8 cellular contexts compared by ENCODE assay signal in genomic region chr2:97645700-97646629, GRCh38. TPM values are rescaled to one million over a fixed set of nuclear protein-coding genes. Genes with fewer than 3 reads are reported as not detected.
A peak's percentile ranks its signal among the peaks of the same experiment; 100 is the strongest.
DNase-seq lines count a peak whose midpoint lies in the region; ATAC-seq lines count a peak whose summit lies in the region.

Gene COX5B (plus strand): TSS chr2:97646062. CDS start chr2:97646087, 25 bp downstream.

- peaks cover 27% of the 10 kb centered on the region for H3K36me3 Mint-ChIP-seq in activated CD8-positive, alpha-beta memory T cell treated with anti-CD3 and anti-CD28 coated beads, Interleukin-2, amount 10 ng/mL, durations not matched to agents 7 days and 5 days

- H3K4me1 Mint-ChIP-seq in activated CD8-positive, alpha-beta memory T cell treated with anti-CD3 and anti-CD28 coated beads, Interleukin-2, amount 10 ng/mL, durations not matched to agents 7 days and 5 days = peaks cover 27% of the 10 kb centered on the region

- peak within 1 kb of the TSS; percentile 92 for H3K56ac ChIP-seq in mesendoderm (ENCODE audit: low read length)

- H2BK15ac ChIP-seq in mesendoderm (replicated peaks; ENCODE audit: low read depth) = no peak within 1 kb of the TSS

- H3K4me1 ChIP-seq in NT2/D1 (ENCODE audit: insufficient read depth, insufficient read length) = no peaks in the 10 kb centered on the region
- no peaks in the 10 kb centered on the region for H3K4me1 ChIP-seq in endocrine pancreas (ENCODE audit: control insufficient read depth, insufficient read depth, low read length)
- H3K4me1 ChIP-seq in mesendoderm (ENCODE audit: control insufficient read depth, low read depth, low read length) = peaks cover 2% of the 10 kb centered on the region

- H3K4ac ChIP-seq in mesendoderm (ENCODE audit: low read depth, low read length) = peak within 1 kb of the TSS; percentile 77

- peak within 1 kb of the TSS; percentile 10 for H4K5ac ChIP-seq in mesendoderm (ENCODE audit: low read length)

- CTCF ChIA-PET in activated CD8-positive, alpha-beta memory T cell treated with anti-CD3 and anti-CD28 coated beads, Interleukin-2, amount 10 ng/mL, durations not matched to agents 7 days and 5 days (lab: Charles Lee) = interaction anchor here (0.7 to 9.9 kb wide), 8 partner anchors 17 to 122 kb away, joined by 3 to 102 read pairs (median 6); partner anchors contain the start of genes ACTR1B, ANKRD36B and ZAP70

- peak within 1 kb of the TSS; percentile 57 for H4K8ac ChIP-seq in mesendoderm (ENCODE audit: low read depth, low read length)

- no peaks in the 10 kb centered on the region for H3K9me3 Mint-ChIP-seq in activated CD8-positive, alpha-beta memory T cell treated with anti-CD3 and anti-CD28 coated beads, Interleukin-2, amount 10 ng/mL, durations not matched to agents 7 days and 5 days (ENCODE audit: low read depth)

- no CpG with 5 or more reads among the region's 63 CpGs for WGBS in mesendoderm (ENCODE audit: extremely low coverage, insufficient coverage, low lambda C conversion rate)

- peak within 1 kb of the TSS; percentile 77 for H3K4me3 Mint-ChIP-seq in activated CD8-positive, alpha-beta memory T cell treated with anti-CD3 and anti-CD28 coated beads, Interleukin-2, amount 10 ng/mL, durations not matched to agents 7 days and 5 days

- H3K23ac ChIP-seq in mesendoderm (ENCODE audit: low read length) = peak within 1 kb of the TSS; percentile 48

- H3K27me3 ChIP-seq in NT2/D1 (ENCODE audit: insufficient read depth, insufficient read length) = no peaks in the 10 kb centered on the region
- H3K27me3 ChIP-seq in endocrine pancreas (ENCODE audit: control insufficient read depth, insufficient read depth, low read length) = no peaks in the 10 kb centered on the region
- H3K27me3 ChIP-seq in mesendoderm (ENCODE audit: insufficient read depth, low read length, poor library complexity) = no peaks in the 10 kb centered on the region

- no peak within 1 kb of the TSS for H2BK120ac ChIP-seq in mesendoderm (ENCODE audit: low read depth, low read length)

- H3K4me2 ChIP-seq in mesendoderm (ENCODE audit: low read length) = peak within 1 kb of the TSS; percentile 96

- peak; percentile 93 for ATAC-seq in GM21381 (IDR thresholded peaks at IDR 0.05; ENCODE audit: unreplicated experiment)
- peak; percentile 98 for ATAC-seq in activated CD8-positive, alpha-beta memory T cell treated with anti-CD3 and anti-CD28 coated beads, Interleukin-2, amount 10 ng/mL, durations not matched to agents 7 days and 5 days

- H3K79me1 ChIP-seq in mesendoderm (ENCODE audit: low read length) = peaks cover 4% of the 10 kb centered on the region

- H3K9ac ChIP-seq in NT2/D1 (ENCODE audit: insufficient read length, low read depth) = peak within 1 kb of the TSS; percentile 99
- peak within 1 kb of the TSS; percentile 97 for H3K9ac ChIP-seq in endocrine pancreas (ENCODE audit: control insufficient read depth, insufficient read depth, low read length)
- H3K9ac ChIP-seq in mesendoderm (ENCODE audit: low read length) = peak within 1 kb of the TSS; percentile 84

- peak; percentile 97 for DNase-seq in COR-L47 (lab: John Stamatoyannopoulos, UW)
- DNase-seq in HUDEP-2 (lab: John Stamatoyannopoulos, UW; ENCODE audit: unreplicated experiment in 76 of 76) = peak; percentile 26 to 98 (median 95)
- DNase-seq in NT2/D1 (ENCODE audit: low read depth, low spot score) = peak; percentile 95
- peak; percentile 99 for DNase-seq in activated CD8-positive, alpha-beta memory T cell treated with anti-CD3 and anti-CD28 coated beads, Interleukin-2, amount 10 ng/mL, durations not matched to agents 7 days and 5 days
- DNase-seq in mesendoderm = peak; percentile 99
- DNase-seq in stimulated activated CD8-positive, alpha-beta memory T cell treated with anti-CD3 and anti-CD28 coated beads, Interleukin-15, amount 100 ng/mL, for 1 hour (ENCODE audit: low read depth) = peak; percentile 97

- H2AK5ac ChIP-seq in mesendoderm (ENCODE audit: low read length) = peak within 1 kb of the TSS; percentile 73

- H2BK5ac ChIP-seq in mesendoderm (ENCODE audit: low read length) = peak within 1 kb of the TSS; percentile 69

- peaks cover 8% of the 10 kb centered on the region for H3K79me2 ChIP-seq in mesendoderm (ENCODE audit: control insufficient read depth, insufficient read depth, low read length)

- H3K27ac Mint-ChIP-seq in activated CD8-positive, alpha-beta memory T cell treated with anti-CD3 and anti-CD28 coated beads, Interleukin-2, amount 10 ng/mL, durations not matched to agents 7 days and 5 days = peak within 1 kb of the TSS; percentile 93

- peak within 1 kb of the TSS; percentile 99 for H3K4me3 ChIP-seq in NT2/D1 (ENCODE audit: insufficient read length, low read depth)
- peak within 1 kb of the TSS; percentile 40 for H3K4me3 ChIP-seq in endocrine pancreas (ENCODE audit: control insufficient read depth, insufficient read depth, low read length)
- peak within 1 kb of the TSS; percentile 72 for H3K4me3 ChIP-seq in mesendoderm (ENCODE audit: low read length)

- H3K9me3 ChIP-seq in NT2/D1 (ENCODE audit: insufficient read depth, low read length) (no peaks in the 10 kb centered on the region), endocrine pancreas (ENCODE audit: control insufficient read depth, low read length) (no peaks in the 10 kb centered on the region)

- peaks cover 3% of the 10 kb centered on the region for H3K27me3 Mint-ChIP-seq in activated CD8-positive, alpha-beta memory T cell treated with anti-CD3 and anti-CD28 coated beads, Interleukin-2, amount 10 ng/mL, durations not matched to agents 7 days and 5 days

- H3K18ac ChIP-seq in mesendoderm (ENCODE audit: low read length) = peak within 1 kb of the TSS; percentile 61

- peak within 1 kb of the TSS; percentile 72 for H3K27ac ChIP-seq in mesendoderm (ENCODE audit: low read depth, low read length)

- H3K36me3 ChIP-seq in NT2/D1 (ENCODE audit: insufficient read depth, insufficient read length, low read length) (peaks cover 32% of the 10 kb centered on the region), endocrine pancreas (ENCODE audit: control insufficient read depth, insufficient read depth, low read length) (no peaks in the 10 kb centered on the region), mesendoderm (ENCODE audit: control insufficient read depth, insufficient read depth, low read length) (peaks cover 9% of the 10 kb centered on the region)

RNA-seq across cellular contexts. Expression of gene COX5B, which starts in this region (rescaled TPM):
- 100 to 1,000 TPM; 206 to 236 TPM for total RNA-seq in activated CD8-positive, alpha-beta memory T cell treated with anti-CD3 and anti-CD28 coated beads, Interleukin-2, amount 10 ng/mL, durations not matched to agents 7 days and 5 days
- 235 TPM for polyA plus RNA-seq in mesendoderm (2013, experiment 1 of 2)
- 239 TPM for polyA plus RNA-seq in mesendoderm (2013, experiment 2 of 2)

Comparison
In these comparisons a context has a peak if more than half of its experiments do, and no peak if none do; other contexts are left out.
1. Peak in every context shown above with its lines: DNase-seq, ATAC-seq, H3K4me3 ChIP-seq and H3K27ac ChIP-seq.
2. H3K4me3 ChIP-seq: peak in every context shown above with its lines; median percentile 99 in NT2/D1; 72 in mesendoderm; 40 in endocrine pancreas.